ENCODE assay signal across 8 cellular contexts in the genomic region with DNA sequence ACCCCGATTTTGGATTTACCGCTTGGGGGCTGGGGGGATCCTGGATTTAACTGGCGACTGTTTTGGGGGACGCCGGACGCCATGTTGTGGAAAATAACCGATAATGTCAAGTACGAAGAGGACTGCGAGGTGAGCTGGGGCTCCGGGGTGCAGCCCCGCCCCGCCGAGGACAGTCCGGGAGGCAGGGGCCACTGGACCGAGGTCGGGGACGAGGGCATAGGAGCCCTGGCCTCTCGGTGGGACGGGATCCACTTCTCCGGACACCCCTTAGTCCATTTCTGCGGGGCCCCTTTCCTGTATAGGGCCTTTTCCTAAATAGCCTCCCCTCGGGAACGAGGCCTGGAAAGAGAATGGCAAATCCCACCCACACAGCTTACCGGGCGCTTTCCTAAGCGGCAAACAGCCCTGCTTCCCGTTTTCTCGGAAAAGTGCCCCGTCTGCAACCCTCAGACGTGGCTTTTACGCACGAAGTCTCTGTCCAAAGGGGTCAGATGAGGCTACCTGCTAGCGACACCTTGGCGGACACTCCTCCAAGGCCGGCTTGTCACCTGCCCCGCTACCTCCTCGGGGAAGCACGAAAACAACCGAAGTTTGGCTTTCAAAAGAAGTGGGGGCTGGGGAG. TPM values are rescaled to one million over a fixed set of nuclear protein-coding genes. Genes with fewer than 3 reads are reported as not detected.
DNase-seq lines count a peak whose midpoint lies in the region; ATAC-seq and TF ChIP-seq lines count a peak whose summit lies in the region.

No MANE protein-coding gene starts in this region.

- TF ChIP-seq CTCF in left ventricle myocardium inferior (IDR thresholded peaks at IDR 0.05; ENCODE audit: borderline replicate concordance) (no peak), body of pancreas (IDR thresholded peaks at IDR 0.05) (no peak)

- intact Hi-C loops in left ventricle myocardium inferior (cut with micrococcal nuclease) (no loop called here), cardiac septum (cut with DNase I) (no loop called here), body of pancreas (cut with DNase I) (no loop called here)

- DNase-seq in left ventricle myocardium inferior, result no peak
- DNase-seq in cardiac septum (ENCODE audit: low spot score), result no peak
- DNase-seq in body of pancreas, result no peak
- no peak for DNase-seq in activated CD4-positive, CD25-positive, alpha-beta regulatory T cell treated with anti-CD3 and anti-CD28 coated beads, Interleukin-2, amount 50 U/mL, for 72 hours
- no peak for DNase-seq in effector CD8-positive, alpha-beta T cell (lab: John Stamatoyannopoulos, UW)
- DNase-seq in GDM1 (lab: John Stamatoyannopoulos, UW), result no peak

- H3K4me3 ChIP-seq in left ventricle myocardium inferior, result peak overlapping the region; percentile 68
- peak overlapping the region; percentile 31 to 50 for H3K4me3 ChIP-seq in body of pancreas
- H3K4me3 ChIP-seq in mesodermal cell (ENCODE audit: extremely low read depth, insufficient read depth, low read length, poor library complexity, severe bottlenecking), result peak overlapping the region; percentile 48

- ATAC-seq in body of pancreas, result no peak
- ATAC-seq in HG03039 (IDR thresholded peaks at IDR 0.05; ENCODE audit: unreplicated experiment), result no peak

- H3K9me3 ChIP-seq in left ventricle myocardium inferior (replicated peaks) (no peaks in the 10 kb centered on the region), body of pancreas (no peaks in the 10 kb centered on the region), mesodermal cell (ENCODE audit: control insufficient read depth, low read length) (no peaks in the 10 kb centered on the region)

- H3K27ac ChIP-seq in left ventricle myocardium inferior (replicated peaks), result no peak overlapping the region
- H3K27ac ChIP-seq in body of pancreas, result peak overlapping the region in 3 of 4 donors; percentile 2 to 46 (median 39)
- no peak overlapping the region for H3K27ac ChIP-seq in mesodermal cell (ENCODE audit: low read depth, low read length, severe bottlenecking)

- H3K4me1 ChIP-seq in left ventricle myocardium inferior (peaks cover 64% of the 10 kb centered on the region), body of pancreas (peaks cover 56% of the 10 kb centered on the region), mesodermal cell (ENCODE audit: control insufficient read depth, insufficient read depth, low read length, poor library complexity, severe bottlenecking) (peaks cover 14% of the 10 kb centered on the region)

- WGBS in body of pancreas, 2 donors, result 1 to 3% methylated on average over 11 to 39 of the region's 39 CpGs
- 0% methylated on average over 32 to 39 of the region's 39 CpGs for WGBS in mesodermal cell (ENCODE audit: insufficient coverage in 2 of 2), 2 experiments

- no peak for TF ChIP-seq POLR2A in body of pancreas (IDR thresholded peaks at IDR 0.05)

- H3K27me3 ChIP-seq in left ventricle myocardium inferior (ENCODE audit: low read depth) (peaks cover 100% of the 10 kb centered on the region), body of pancreas (peaks cover 0 to 29% of the 10 kb centered on the region in 2 donors)

- no peaks in the 10 kb centered on the region for H3K36me3 ChIP-seq in left ventricle myocardium inferior
- H3K36me3 ChIP-seq in body of pancreas (replicated peaks in 1 of 2; ENCODE audit: insufficient read depth in 1 of 2, low read depth in 2 of 2), result no peaks in the 10 kb centered on the region
- no peaks in the 10 kb centered on the region for H3K36me3 ChIP-seq in mesodermal cell (ENCODE audit: control insufficient read depth, insufficient read depth, low read length)

RNA-seq across cellular contexts. Expression of gene TFAP2C, which starts 0.5 kb away (rescaled TPM):
- total RNA-seq in left ventricle myocardium inferior (0.19 TPM), cardiac septum (0.22 TPM), body of pancreas (1 to 10 TPM in 1 of 2 donors, under 1 TPM in 1; 0.52 to 2.3 TPM)
- 5.3 TPM for polyA plus RNA-seq in mesodermal cell (2013, experiment 1 of 2)
- 4.1 TPM for polyA plus RNA-seq in mesodermal cell (2013, experiment 2 of 2)

Comparison
In these comparisons a context has a peak if more than half of its experiments do, and no peak if none do; other contexts are left out.
1. H3K27ac ChIP-seq: peak in body of pancreas (3 of 4); none in left ventricle myocardium inferior (single experiment) and mesodermal cell (single experiment).
2. Peak in every context shown above with its lines, with median percentiles within 50 percentile points of each other: H3K4me3 ChIP-seq.